In the genomic region with DNA sequence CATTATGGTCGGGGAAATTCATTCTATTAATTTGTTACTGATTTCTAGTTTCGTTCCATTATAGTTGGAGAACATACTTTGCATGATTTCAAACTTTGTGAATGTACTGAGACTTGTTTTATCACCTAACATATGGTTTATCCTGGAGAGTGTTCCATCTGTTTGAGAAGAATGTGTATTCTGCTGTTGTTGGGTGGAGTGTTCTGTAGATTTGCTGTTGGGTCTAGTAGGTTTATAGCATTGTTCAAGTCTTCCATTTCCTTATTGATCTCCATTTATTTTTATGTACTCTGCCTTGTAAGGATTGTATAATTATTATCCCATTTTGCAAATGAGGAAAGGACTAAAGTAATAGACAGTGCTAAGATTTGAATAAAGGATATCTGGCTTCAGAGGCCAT, we compare ENCODE assay signal across 20 cellular contexts.
"Had no signal": no experiment of that assay in that cellular context is flagged by ENCODE, and none has a peak within 500 bp of the region (broad histone marks: within the 10 kb centered on the region; RNA-seq: fewer than 3 reads in every experiment).

No MANE protein-coding gene starts in this region.

- H3K4me2 ChIP-seq: smooth muscle cell had no signal

- ATAC-seq: effector memory CD8-positive, alpha-beta T cell; gastroesophageal sphincter; left cardiac atrium; left ventricle myocardium superior; naive thymus-derived CD8-positive, alpha-beta T cell; stimulated activated effector memory CD8-positive, alpha-beta T cell treated with anti-CD3 and anti-CD28 coated beads, Interleukin-12 subunit alpha, Interleukin-12 subunit beta, amount 100 ng/mL, for 72 hours; upper lobe of right lung had no signal

- H3K9me3 ChIP-seq: esophagus squamous epithelium, gastroesophageal sphincter, right atrium auricular region, tibial artery, upper lobe of right lung, vagina had no signal

- H3K27ac ChIP-seq: esophagus squamous epithelium, gastroesophageal sphincter, right atrium auricular region, tibial artery, upper lobe of right lung, vagina had no signal

- DNase-seq: cerebellar nuclear complex; cortex of kidney; effector memory CD8-positive, alpha-beta T cell; esophagus squamous epithelium; foreskin fibroblast; glutamatergic neuron; islet precursor cell; left cardiac atrium; left ventricle myocardium superior; mesendoderm; naive thymus-derived CD8-positive, alpha-beta T cell; stimulated activated CD4-positive, alpha-beta T cell treated with anti-CD3 and anti-CD28 coated beads, Interleukin-2, amount 100 ng/mL, for 48 hours; tibial artery; upper lobe of right lung had no signal

- H3K4me3 ChIP-seq: esophagus squamous epithelium, gastroesophageal sphincter, lung, right atrium auricular region, smooth muscle cell, tibial artery, upper lobe of right lung, vagina had no signal

- H3K27me3 ChIP-seq: esophagus squamous epithelium, gastroesophageal sphincter, right atrium auricular region, tibial artery, upper lobe of right lung, vagina had no signal
